Comparison of ENCODE assay signal across 1 cellular context in the genomic region with DNA sequence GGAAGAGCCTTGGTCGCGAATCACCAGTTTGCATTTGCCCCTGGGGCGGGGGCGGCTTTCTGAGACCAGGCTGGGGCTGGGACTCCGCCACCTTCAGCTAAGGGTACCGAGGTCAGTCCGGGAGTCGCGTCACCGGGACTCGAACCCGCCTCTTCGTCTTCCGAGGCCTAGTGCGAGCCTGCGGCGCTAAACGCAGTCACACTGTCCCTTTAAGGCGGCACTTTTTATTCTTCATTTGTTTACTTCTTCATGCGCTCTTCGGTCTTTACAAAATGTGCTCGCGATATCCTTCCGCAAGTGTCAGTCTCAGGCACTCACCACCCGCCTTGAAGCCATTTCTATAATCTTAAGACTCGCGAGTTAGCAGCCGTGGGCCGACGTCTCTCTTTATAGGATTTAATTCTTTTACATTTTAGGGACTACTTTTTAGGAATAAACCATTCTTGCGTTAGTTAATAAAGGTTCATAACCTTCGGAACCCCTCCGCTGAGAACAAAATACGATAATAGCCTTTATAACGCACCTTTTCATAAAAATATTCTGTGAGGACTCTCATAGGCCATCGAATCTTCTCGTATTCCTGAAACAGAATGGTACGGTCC.
TF ChIP-seq lines count a peak whose summit lies in the region.

No MANE protein-coding gene starts in this region.

TF ChIP-seq in HepG2, 621 proteins besides CTCF, POLR2A, EP300 and RAD21 (continued from another document and continues in another):
- TF ChIP-seq BHLHE40 (IDR thresholded peaks at IDR 0.05; ENCODE audit: low read length) (peak; percentile 93), ZNF558 (CRISPR knock-in tag; IDR thresholded peaks at IDR 0.05; ENCODE audit: borderline replicate concordance) (peak; percentile 81; the same call in 1 of the 2 replicates), MIER3 (CRISPR knock-in tag; IDR thresholded peaks at IDR 0.05; ENCODE audit: borderline replicate concordance) (no peak; the same call in 1 of the 2 replicates), TRIM24 (CRISPR knock-in tag; IDR thresholded peaks at IDR 0.05) (no peak), ZBTB8A (CRISPR knock-in tag; IDR thresholded peaks at IDR 0.05; ENCODE audit: borderline replicate concordance, low read depth) (no peak), NFE2 (CRISPR knock-in tag; IDR thresholded peaks at IDR 0.05) (no peak), ZNF556 (CRISPR knock-in tag; IDR thresholded peaks at IDR 0.05; ENCODE audit: borderline replicate concordance) (no peak), ATAD3A (CRISPR knock-in tag; IDR thresholded peaks at IDR 0.05) (no peak), ZNF720 (CRISPR knock-in tag; IDR thresholded peaks at IDR 0.05) (no peak), IRX3 (CRISPR knock-in tag; IDR thresholded peaks at IDR 0.05; ENCODE audit: borderline replicate concordance, low read depth) (no peak), THYN1 (CRISPR knock-in tag; IDR thresholded peaks at IDR 0.05; ENCODE audit: borderline replicate concordance, low read depth) (no peak), TCF12 (IDR thresholded peaks at IDR 0.05) (no peak), TCF12 (CRISPR knock-in tag; IDR thresholded peaks at IDR 0.05) (no peak), KLF6 (CRISPR knock-in tag; IDR thresholded peaks at IDR 0.05) (no peak), ZNF788 (CRISPR knock-in tag; IDR thresholded peaks at IDR 0.05; ENCODE audit: borderline replicate concordance) (peak; percentile 75; the same call in 1 of the 2 replicates), ZNF232 (CRISPR knock-in tag; IDR thresholded peaks at IDR 0.05; ENCODE audit: borderline replicate concordance) (no peak), ZNF552 (CRISPR knock-in tag; IDR thresholded peaks at IDR 0.05; ENCODE audit: borderline replicate concordance) (no peak), NCOA5 (CRISPR knock-in tag; IDR thresholded peaks at IDR 0.05) (0 out of 2 replicates have a peak, but pooled peaks have one; percentile 64), TMF1 (CRISPR knock-in tag; IDR thresholded peaks at IDR 0.05; ENCODE audit: low read depth) (no peak), GPN1 (CRISPR knock-in tag; IDR thresholded peaks at IDR 0.05; ENCODE audit: borderline replicate concordance) (no peak), MTA3 (CRISPR knock-in tag; IDR thresholded peaks at IDR 0.05) (no peak), ZNF292 (CRISPR knock-in tag; IDR thresholded peaks at IDR 0.05; ENCODE audit: borderline replicate concordance, low read depth) (no peak), U2AF2 (IDR thresholded peaks at IDR 0.05; ENCODE audit: low read depth, low read length) (no peak), FOSL2 (CRISPR knock-in tag; IDR thresholded peaks at IDR 0.05) (peak; percentile 45; the same call in 1 of the 2 replicates), ZBTB38 (CRISPR knock-in tag; IDR thresholded peaks at IDR 0.05) (no peak), MAFF (IDR thresholded peaks at IDR 0.05; ENCODE audit: low read depth, low read length) (no peak), TGIF2 (CRISPR knock-in tag; IDR thresholded peaks at IDR 0.05) (peak; percentile 56; the same call in 1 of the 2 replicates), CEBPG (CRISPR knock-in tag; IDR thresholded peaks at IDR 0.05) (peak; percentile 8; the same call in 1 of the 2 replicates), ADNP (CRISPR knock-in tag; IDR thresholded peaks at IDR 0.05) (peak; percentile 83), IKZF4 (CRISPR knock-in tag; IDR thresholded peaks at IDR 0.05; ENCODE audit: borderline replicate concordance, low read depth, not compliant biosample characterization) (no peak), ZNF773 (CRISPR knock-in tag; IDR thresholded peaks at IDR 0.05; ENCODE audit: borderline replicate concordance) (no peak), ZNF446 (CRISPR knock-in tag; IDR thresholded peaks at IDR 0.05) (peak; percentile 92), NFYB (CRISPR knock-in tag; IDR thresholded peaks at IDR 0.05) (no peak), ZNF83 (CRISPR knock-in tag; IDR thresholded peaks at IDR 0.05; ENCODE audit: borderline replicate concordance) (0 out of 2 replicates have a peak, but pooled peaks have one; percentile 16), ZNF451 (CRISPR knock-in tag; IDR thresholded peaks at IDR 0.05) (peak; percentile 73; the same call in 1 of the 2 replicates), ZMYM2 (CRISPR knock-in tag; IDR thresholded peaks at IDR 0.05) (peak; percentile 92), ZNF496 (CRISPR knock-in tag; IDR thresholded peaks at IDR 0.05; ENCODE audit: insufficient replicate concordance) (no peak), ZNF839 (CRISPR knock-in tag; IDR thresholded peaks at IDR 0.05; ENCODE audit: borderline replicate concordance) (no peak), KLF9 (CRISPR knock-in tag; IDR thresholded peaks at IDR 0.05; ENCODE audit: low read depth) (no peak; the same call in 1 of the 2 replicates), ZNF543 (CRISPR knock-in tag; IDR thresholded peaks at IDR 0.05) (no peak), NFIB (CRISPR knock-in tag; IDR thresholded peaks at IDR 0.05; ENCODE audit: borderline replicate concordance) (0 out of 2 replicates have a peak, but pooled peaks have one; percentile 69)
- TF ChIP-seq, protein P1, sequence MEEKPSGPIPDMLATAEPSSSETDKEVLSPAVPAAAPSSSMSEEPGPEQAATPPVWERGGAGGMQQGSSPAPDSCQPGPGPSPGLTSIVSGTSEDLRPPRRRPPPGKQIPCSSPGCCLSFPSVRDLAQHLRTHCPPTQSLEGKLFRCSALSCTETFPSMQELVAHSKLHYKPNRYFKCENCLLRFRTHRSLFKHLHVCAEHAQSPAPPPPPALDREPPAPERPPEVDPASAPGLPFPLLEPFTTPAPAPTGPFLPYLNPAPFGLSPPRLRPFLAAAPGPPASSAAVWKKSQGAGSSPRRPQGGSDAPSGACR (CRISPR knock-in tag; IDR thresholded peaks at IDR 0.05), result peak; percentile 79; the same call in 1 of the 2 replicates
- TF ChIP-seq, protein P2, sequence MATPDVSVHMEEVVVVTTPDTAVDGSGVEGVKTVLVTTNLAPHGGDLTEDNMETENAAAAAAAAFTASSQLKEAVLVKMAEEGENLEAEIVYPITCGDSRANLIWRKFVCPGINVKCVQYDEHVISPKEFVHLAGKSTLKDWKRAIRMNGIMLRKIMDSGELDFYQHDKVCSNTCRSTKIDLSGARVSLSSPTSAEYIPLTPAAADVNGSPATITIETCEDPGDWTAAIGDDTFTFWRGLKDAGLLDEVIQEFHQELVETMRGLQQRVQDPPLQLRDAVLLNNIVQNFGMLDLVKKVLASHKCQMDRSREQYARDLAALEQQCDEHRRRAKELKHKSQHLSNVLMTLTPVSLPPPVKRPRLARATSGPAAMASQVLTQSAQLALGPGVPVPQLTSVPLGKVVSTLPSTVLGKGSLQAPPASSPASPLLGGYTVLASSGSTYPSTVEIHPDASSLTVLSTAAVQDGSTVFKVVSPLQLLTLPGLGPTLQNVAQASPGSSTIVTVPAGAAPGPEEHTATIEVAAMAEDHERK (CRISPR knock-in tag; IDR thresholded peaks at IDR 0.05; ENCODE audit: low read depth), result no peak
- TF ChIP-seq, protein P3, sequence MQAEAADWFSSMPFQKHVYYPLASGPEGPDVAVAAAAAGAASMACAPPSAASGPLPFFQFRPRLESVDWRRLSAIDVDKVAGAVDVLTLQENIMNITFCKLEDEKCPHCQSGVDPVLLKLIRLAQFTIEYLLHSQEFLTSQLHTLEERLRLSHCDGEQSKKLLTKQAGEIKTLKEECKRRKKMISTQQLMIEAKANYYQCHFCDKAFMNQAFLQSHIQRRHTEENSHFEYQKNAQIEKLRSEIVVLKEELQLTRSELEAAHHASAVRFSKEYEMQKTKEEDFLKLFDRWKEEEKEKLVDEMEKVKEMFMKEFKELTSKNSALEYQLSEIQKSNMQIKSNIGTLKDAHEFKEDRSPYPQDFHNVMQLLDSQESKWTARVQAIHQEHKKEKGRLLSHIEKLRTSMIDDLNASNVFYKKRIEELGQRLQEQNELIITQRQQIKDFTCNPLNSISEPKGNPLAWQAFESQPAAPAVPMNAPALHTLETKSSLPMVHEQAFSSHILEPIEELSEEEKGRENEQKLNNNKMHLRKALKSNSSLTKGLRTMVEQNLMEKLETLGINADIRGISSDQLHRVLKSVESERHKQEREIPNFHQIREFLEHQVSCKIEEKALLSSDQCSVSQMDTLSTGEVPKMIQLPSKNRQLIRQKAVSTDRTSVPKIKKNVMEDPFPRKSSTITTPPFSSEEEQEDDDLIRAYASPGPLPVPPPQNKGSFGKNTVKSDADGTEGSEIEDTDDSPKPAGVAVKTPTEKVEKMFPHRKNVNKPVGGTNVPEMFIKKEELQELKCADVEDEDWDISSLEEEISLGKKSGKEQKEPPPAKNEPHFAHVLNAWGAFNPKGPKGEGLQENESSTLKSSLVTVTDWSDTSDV (CRISPR knock-in tag; IDR thresholded peaks at IDR 0.05), result no peak
- TF ChIP-seq, protein P4, sequence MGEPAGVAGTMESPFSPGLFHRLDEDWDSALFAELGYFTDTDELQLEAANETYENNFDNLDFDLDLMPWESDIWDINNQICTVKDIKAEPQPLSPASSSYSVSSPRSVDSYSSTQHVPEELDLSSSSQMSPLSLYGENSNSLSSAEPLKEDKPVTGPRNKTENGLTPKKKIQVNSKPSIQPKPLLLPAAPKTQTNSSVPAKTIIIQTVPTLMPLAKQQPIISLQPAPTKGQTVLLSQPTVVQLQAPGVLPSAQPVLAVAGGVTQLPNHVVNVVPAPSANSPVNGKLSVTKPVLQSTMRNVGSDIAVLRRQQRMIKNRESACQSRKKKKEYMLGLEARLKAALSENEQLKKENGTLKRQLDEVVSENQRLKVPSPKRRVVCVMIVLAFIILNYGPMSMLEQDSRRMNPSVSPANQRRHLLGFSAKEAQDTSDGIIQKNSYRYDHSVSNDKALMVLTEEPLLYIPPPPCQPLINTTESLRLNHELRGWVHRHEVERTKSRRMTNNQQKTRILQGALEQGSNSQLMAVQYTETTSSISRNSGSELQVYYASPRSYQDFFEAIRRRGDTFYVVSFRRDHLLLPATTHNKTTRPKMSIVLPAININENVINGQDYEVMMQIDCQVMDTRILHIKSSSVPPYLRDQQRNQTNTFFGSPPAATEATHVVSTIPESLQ (CRISPR knock-in tag; conservative IDR thresholded peaks at IDR 0.05), result no peak
- TF ChIP-seq, protein P5, sequence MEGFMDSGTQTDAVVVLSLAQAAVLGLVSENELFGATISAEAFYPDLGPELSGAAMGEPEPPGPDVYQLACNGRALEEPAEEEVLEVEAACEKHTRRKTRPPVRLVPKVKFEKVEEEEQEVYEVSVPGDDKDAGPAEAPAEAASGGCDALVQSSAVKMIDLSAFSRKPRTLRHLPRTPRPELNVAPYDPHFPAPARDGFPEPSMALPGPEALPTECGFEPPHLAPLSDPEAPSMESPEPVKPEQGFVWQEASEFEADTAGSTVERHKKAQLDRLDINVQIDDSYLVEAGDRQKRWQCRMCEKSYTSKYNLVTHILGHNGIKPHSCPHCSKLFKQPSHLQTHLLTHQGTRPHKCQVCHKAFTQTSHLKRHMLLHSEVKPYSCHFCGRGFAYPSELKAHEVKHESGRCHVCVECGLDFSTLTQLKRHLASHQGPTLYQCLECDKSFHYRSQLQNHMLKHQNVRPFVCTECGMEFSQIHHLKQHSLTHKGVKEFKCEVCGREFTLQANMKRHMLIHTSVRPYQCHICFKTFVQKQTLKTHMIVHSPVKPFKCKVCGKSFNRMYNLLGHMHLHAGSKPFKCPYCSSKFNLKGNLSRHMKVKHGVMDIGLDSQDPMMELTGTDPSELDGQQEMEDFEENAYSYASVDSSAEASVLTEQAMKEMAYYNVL (CRISPR knock-in tag; IDR thresholded peaks at IDR 0.05; ENCODE audit: borderline replicate concordance), result no peak
- TF ChIP-seq, protein P6, sequence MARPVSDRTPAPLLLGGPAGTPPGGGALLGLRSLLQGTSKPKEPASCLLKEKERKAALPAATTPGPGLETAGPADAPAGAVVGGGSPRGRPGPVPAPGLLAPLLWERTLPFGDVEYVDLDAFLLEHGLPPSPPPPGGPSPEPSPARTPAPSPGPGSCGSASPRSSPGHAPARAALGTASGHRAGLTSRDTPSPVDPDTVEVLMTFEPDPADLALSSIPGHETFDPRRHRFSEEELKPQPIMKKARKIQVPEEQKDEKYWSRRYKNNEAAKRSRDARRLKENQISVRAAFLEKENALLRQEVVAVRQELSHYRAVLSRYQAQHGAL (CRISPR knock-in tag; IDR thresholded peaks at IDR 0.05; ENCODE audit: not compliant biosample characterization), result no peak
- TF ChIP-seq, protein P7, sequence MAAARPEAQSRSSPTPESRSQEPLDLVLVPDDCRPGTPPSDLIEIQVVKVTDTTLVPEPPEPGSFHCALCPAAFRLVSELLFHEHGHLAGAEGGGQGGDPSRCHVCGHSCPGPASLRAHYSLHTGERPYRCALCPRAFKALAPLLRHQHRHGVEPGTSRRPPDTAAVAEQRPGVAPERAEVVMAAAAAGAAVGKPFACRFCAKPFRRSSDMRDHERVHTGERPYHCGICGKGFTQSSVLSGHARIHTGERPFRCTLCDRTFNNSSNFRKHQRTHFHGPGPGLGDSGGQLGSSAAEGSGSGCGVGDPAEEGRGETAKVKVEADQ (CRISPR knock-in tag; IDR thresholded peaks at IDR 0.05; ENCODE audit: borderline replicate concordance), result no peak
- TF ChIP-seq, protein P8, sequence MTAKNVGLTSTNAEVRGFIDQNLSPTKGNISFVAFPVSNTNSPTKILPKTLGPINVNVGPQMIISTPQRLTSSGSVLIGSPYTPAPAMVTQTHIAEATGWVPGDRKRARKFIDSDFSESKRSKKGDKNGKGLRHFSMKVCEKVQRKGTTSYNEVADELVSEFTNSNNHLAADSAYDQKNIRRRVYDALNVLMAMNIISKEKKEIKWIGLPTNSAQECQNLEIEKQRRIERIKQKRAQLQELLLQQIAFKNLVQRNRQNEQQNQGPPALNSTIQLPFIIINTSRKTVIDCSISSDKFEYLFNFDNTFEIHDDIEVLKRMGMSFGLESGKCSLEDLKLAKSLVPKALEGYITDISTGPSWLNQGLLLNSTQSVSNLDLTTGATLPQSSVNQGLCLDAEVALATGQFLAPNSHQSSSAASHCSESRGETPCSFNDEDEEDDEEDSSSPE (CRISPR knock-in tag; IDR thresholded peaks at IDR 0.05), result no peak
- TF ChIP-seq, protein P9, sequence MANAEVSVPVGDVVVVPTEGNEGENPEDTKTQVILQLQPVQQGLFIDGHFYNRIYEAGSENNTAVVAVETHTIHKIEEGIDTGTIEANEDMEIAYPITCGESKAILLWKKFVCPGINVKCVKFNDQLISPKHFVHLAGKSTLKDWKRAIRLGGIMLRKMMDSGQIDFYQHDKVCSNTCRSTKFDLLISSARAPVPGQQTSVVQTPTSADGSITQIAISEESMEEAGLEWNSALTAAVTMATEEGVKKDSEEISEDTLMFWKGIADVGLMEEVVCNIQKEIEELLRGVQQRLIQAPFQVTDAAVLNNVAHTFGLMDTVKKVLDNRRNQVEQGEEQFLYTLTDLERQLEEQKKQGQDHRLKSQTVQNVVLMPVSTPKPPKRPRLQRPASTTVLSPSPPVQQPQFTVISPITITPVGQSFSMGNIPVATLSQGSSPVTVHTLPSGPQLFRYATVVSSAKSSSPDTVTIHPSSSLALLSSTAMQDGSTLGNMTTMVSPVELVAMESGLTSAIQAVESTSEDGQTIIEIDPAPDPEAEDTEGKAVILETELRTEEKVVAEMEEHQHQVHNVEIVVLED (CRISPR knock-in tag; IDR thresholded peaks at IDR 0.05; ENCODE audit: borderline replicate concordance), result no peak
- TF ChIP-seq, protein P10, sequence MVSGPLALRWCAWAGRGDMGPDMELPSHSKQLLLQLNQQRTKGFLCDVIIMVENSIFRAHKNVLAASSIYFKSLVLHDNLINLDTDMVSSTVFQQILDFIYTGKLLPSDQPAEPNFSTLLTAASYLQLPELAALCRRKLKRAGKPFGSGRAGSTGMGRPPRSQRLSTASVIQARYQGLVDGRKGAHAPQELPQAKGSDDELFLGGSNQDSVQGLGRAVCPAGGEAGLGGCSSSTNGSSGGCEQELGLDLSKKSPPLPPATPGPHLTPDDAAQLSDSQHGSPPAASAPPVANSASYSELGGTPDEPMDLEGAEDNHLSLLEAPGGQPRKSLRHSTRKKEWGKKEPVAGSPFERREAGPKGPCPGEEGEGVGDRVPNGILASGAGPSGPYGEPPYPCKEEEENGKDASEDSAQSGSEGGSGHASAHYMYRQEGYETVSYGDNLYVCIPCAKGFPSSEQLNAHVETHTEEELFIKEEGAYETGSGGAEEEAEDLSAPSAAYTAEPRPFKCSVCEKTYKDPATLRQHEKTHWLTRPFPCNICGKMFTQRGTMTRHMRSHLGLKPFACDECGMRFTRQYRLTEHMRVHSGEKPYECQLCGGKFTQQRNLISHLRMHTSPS (CRISPR knock-in tag; IDR thresholded peaks at IDR 0.05; ENCODE audit: low read depth), result no peak
